1 cellular context compared by ENCODE assay signal in the genomic region with DNA sequence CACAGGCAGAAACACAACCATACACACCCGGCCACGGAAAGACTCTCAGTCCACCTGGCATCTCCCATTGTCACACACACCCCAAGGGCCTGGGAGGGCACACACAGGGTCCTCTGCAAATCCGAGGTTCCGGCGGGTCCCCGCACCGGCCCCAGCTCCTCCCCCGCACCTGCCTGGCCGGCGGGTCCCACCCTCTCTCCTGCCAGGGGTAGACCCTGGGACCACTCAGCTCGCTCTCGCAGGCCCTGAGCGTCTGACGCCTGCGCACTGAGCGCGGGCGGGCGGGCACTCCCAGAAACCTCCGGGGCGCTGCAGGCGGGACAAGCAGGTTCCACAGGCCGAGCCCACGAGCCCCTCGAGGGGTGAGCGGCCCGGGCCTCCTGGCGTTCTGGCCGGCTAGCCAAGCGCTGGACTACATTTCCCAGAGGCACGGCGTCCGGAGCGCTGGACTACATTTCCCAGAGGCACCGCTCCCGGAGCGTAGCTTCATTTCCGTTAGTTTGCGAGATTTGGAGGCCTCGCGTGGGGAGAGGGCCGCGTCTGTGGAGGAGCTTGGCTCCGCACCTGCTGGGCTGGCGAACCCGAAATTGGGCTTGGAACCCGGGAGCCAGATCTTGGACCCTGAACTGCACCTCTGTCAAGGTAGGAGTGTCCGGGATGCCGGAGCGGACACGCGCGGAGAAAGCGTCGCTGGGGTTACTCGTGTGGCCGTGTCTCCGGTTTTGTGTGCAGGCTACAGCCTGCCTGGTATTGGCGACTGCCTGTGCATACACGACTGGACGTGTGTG.
TF ChIP-seq lines count a peak whose summit lies in the region.

A gene (plus strand): TSS at position 505 of the 788 bp plus-strand sequence. CDS start 10,686 bp downstream, outside the sequence.

TF ChIP-seq in HepG2, 621 proteins besides CTCF, POLR2A, EP300 and RAD21 (continued from another document and continues in another):
- TF ChIP-seq, protein P1, sequence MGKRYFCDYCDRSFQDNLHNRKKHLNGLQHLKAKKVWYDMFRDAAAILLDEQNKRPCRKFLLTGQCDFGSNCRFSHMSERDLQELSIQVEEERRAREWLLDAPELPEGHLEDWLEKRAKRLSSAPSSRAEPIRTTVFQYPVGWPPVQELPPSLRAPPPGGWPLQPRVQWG (CRISPR knock-in tag; IDR thresholded peaks at IDR 0.05; ENCODE audit: borderline replicate concordance, low read depth): no peak
- TF ChIP-seq ZC3H4 (CRISPR knock-in tag; IDR thresholded peaks at IDR 0.05; ENCODE audit: borderline replicate concordance) (no peak), ZNF253 (CRISPR knock-in tag; IDR thresholded peaks at IDR 0.05; ENCODE audit: borderline replicate concordance) (0 out of 2 replicates have a peak, but pooled peaks have one; percentile 13), NFKB2 (CRISPR knock-in tag; IDR thresholded peaks at IDR 0.05; ENCODE audit: borderline replicate concordance) (peak; percentile 71; the same call in 1 of the 2 replicates), MTA1 (CRISPR knock-in tag; IDR thresholded peaks at IDR 0.05; ENCODE audit: borderline replicate concordance) (peak; percentile 75; the same call in 1 of the 2 replicates), PLRG1 (conservative IDR thresholded peaks at IDR 0.05) (no peak), ZNF138 (CRISPR knock-in tag; IDR thresholded peaks at IDR 0.05; ENCODE audit: low read depth) (no peak; the same call in 1 of the 2 replicates), NFE2L1 (CRISPR knock-in tag; IDR thresholded peaks at IDR 0.05; ENCODE audit: borderline replicate concordance) (no peak; the same call in 1 of the 2 replicates), ZNF570 (CRISPR knock-in tag; IDR thresholded peaks at IDR 0.05; ENCODE audit: borderline replicate concordance) (peak; percentile 20; the same call in 1 of the 2 replicates), ZNF703 (CRISPR knock-in tag; IDR thresholded peaks at IDR 0.05; ENCODE audit: borderline replicate concordance) (0 out of 2 replicates have a peak, but pooled peaks have one; percentile 22), ZNF75D (CRISPR knock-in tag; IDR thresholded peaks at IDR 0.05; ENCODE audit: borderline replicate concordance) (no peak), ATRX (CRISPR knock-in tag; IDR thresholded peaks at IDR 0.05; ENCODE audit: borderline replicate concordance) (no peak), SIN3B (IDR thresholded peaks at IDR 0.05; ENCODE audit: low read length) (no peak), ZNF17 (CRISPR knock-in tag; IDR thresholded peaks at IDR 0.05) (no peak), PAWR (CRISPR knock-in tag; IDR thresholded peaks at IDR 0.05; ENCODE audit: borderline replicate concordance) (no peak; the same call in 1 of the 2 replicates), TOE1 (CRISPR knock-in tag; IDR thresholded peaks at IDR 0.05) (no peak), ZNF674 (CRISPR knock-in tag; IDR thresholded peaks at IDR 0.05; ENCODE audit: low read depth) (0 out of 2 replicates have a peak, but pooled peaks have one; percentile 5), ZBTB1 (CRISPR knock-in tag; IDR thresholded peaks at IDR 0.05; ENCODE audit: borderline replicate concordance) (no peak), KLF9 (CRISPR knock-in tag; IDR thresholded peaks at IDR 0.05; ENCODE audit: low read depth) (no peak), ESRRA (CRISPR knock-in tag; IDR thresholded peaks at IDR 0.05; ENCODE audit: low read depth) (no peak), ZKSCAN8 (CRISPR knock-in tag; IDR thresholded peaks at IDR 0.05; ENCODE audit: borderline replicate concordance) (no peak), SATB2 (CRISPR knock-in tag; IDR thresholded peaks at IDR 0.05) (no peak; the same call in 1 of the 2 replicates), ZNF317 (CRISPR knock-in tag; IDR thresholded peaks at IDR 0.05) (peak; percentile 65; the same call in 1 of the 2 replicates), ZNF460 (CRISPR knock-in tag; IDR thresholded peaks at IDR 0.05; ENCODE audit: borderline replicate concordance) (peak; percentile 80; the same call in 1 of the 2 replicates), ELF4 (CRISPR knock-in tag; IDR thresholded peaks at IDR 0.05; ENCODE audit: borderline replicate concordance) (peak; percentile 67; the same call in 1 of the 2 replicates), ARNT (IDR thresholded peaks at IDR 0.05) (no peak), ZNF883 (CRISPR knock-in tag; IDR thresholded peaks at IDR 0.05; ENCODE audit: not compliant biosample characterization) (peak; percentile 54), ZMYM2 (CRISPR knock-in tag; IDR thresholded peaks at IDR 0.05) (peak; percentile 76; the same call in 1 of the 2 replicates), ATF1 (CRISPR knock-in tag; IDR thresholded peaks at IDR 0.05) (0 out of 2 replicates have a peak, but pooled peaks have one; percentile 30), ZKSCAN1 (IDR thresholded peaks at IDR 0.05; ENCODE audit: low read length) (no peak), ZNF354B (CRISPR knock-in tag; IDR thresholded peaks at IDR 0.05) (no peak), ZNF557 (CRISPR knock-in tag; IDR thresholded peaks at IDR 0.05) (peak; percentile 91; the same call in 1 of the 2 replicates), JUNB (CRISPR knock-in tag; IDR thresholded peaks at IDR 0.05; ENCODE audit: borderline replicate concordance) (no peak), ZNF282 (IDR thresholded peaks at IDR 0.05; ENCODE audit: partially characterized antibody) (no peak), HNRNPUL1 (IDR thresholded peaks at IDR 0.05; ENCODE audit: low read depth, low read length) (no peak), POGZ (CRISPR knock-in tag; IDR thresholded peaks at IDR 0.05) (peak; percentile 91), ARID2 (CRISPR knock-in tag; IDR thresholded peaks at IDR 0.05; ENCODE audit: borderline replicate concordance) (peak; percentile 69; the same call in 1 of the 2 replicates), ZNF3 (CRISPR knock-in tag; IDR thresholded peaks at IDR 0.05) (no peak), ZNF790 (CRISPR knock-in tag; IDR thresholded peaks at IDR 0.05; ENCODE audit: borderline replicate concordance) (peak; percentile 26; the same call in 1 of the 2 replicates), CEBPB (IDR thresholded peaks at IDR 0.05; ENCODE audit: borderline replicate concordance, low read depth, low read length) (no peak), ZSCAN31 (CRISPR knock-in tag; IDR thresholded peaks at IDR 0.05; ENCODE audit: low read depth) (peak; percentile 74), MTF2 (CRISPR knock-in tag; IDR thresholded peaks at IDR 0.05; ENCODE audit: borderline replicate concordance) (no peak), ZSCAN20 (CRISPR knock-in tag; IDR thresholded peaks at IDR 0.05; ENCODE audit: borderline replicate concordance) (peak; percentile 4; the same call in 1 of the 2 replicates), ZNF496 (CRISPR knock-in tag; IDR thresholded peaks at IDR 0.05; ENCODE audit: insufficient replicate concordance) (no peak), NBN (conservative IDR thresholded peaks at IDR 0.05) (no peak), SMAD9 (CRISPR knock-in tag; IDR thresholded peaks at IDR 0.05) (no peak)
- TF ChIP-seq, protein P2, sequence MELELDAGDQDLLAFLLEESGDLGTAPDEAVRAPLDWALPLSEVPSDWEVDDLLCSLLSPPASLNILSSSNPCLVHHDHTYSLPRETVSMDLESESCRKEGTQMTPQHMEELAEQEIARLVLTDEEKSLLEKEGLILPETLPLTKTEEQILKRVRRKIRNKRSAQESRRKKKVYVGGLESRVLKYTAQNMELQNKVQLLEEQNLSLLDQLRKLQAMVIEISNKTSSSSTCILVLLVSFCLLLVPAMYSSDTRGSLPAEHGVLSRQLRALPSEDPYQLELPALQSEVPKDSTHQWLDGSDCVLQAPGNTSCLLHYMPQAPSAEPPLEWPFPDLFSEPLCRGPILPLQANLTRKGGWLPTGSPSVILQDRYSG (CRISPR knock-in tag; IDR thresholded peaks at IDR 0.05): no peak
- TF ChIP-seq, protein P3, sequence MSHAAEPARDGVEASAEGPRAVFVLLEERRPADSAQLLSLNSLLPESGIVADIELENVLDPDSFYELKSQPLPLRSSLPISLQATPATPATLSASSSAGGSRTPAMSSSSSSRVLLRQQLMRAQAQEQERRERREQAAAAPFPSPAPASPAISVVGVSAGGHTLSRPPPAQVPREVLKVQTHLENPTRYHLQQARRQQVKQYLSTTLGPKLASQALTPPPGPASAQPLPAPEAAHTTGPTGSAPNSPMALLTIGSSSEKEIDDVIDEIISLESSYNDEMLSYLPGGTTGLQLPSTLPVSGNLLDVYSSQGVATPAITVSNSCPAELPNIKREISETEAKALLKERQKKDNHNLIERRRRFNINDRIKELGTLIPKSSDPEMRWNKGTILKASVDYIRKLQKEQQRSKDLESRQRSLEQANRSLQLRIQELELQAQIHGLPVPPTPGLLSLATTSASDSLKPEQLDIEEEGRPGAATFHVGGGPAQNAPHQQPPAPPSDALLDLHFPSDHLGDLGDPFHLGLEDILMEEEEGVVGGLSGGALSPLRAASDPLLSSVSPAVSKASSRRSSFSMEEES (CRISPR knock-in tag; IDR thresholded peaks at IDR 0.05): no peak
- TF ChIP-seq, protein P4, sequence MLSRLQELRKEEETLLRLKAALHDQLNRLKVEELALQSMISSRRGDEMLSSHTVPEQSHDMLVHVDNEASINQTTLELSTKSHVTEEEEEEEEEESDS (CRISPR knock-in tag; IDR thresholded peaks at IDR 0.05; ENCODE audit: borderline replicate concordance): no peak
- TF ChIP-seq, protein P5, sequence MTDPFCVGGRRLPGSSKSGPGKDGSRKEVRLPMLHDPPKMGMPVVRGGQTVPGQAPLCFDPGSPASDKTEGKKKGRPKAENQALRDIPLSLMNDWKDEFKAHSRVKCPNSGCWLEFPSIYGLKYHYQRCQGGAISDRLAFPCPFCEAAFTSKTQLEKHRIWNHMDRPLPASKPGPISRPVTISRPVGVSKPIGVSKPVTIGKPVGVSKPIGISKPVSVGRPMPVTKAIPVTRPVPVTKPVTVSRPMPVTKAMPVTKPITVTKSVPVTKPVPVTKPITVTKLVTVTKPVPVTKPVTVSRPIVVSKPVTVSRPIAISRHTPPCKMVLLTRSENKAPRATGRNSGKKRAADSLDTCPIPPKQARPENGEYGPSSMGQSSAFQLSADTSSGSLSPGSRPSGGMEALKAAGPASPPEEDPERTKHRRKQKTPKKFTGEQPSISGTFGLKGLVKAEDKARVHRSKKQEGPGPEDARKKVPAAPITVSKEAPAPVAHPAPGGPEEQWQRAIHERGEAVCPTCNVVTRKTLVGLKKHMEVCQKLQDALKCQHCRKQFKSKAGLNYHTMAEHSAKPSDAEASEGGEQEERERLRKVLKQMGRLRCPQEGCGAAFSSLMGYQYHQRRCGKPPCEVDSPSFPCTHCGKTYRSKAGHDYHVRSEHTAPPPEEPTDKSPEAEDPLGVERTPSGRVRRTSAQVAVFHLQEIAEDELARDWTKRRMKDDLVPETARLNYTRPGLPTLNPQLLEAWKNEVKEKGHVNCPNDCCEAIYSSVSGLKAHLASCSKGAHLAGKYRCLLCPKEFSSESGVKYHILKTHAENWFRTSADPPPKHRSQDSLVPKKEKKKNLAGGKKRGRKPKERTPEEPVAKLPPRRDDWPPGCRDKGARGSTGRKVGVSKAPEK (CRISPR knock-in tag; IDR thresholded peaks at IDR 0.05; ENCODE audit: borderline replicate concordance): 0 out of 2 replicates have a peak, but pooled peaks have one; percentile 37
- TF ChIP-seq, protein P6, sequence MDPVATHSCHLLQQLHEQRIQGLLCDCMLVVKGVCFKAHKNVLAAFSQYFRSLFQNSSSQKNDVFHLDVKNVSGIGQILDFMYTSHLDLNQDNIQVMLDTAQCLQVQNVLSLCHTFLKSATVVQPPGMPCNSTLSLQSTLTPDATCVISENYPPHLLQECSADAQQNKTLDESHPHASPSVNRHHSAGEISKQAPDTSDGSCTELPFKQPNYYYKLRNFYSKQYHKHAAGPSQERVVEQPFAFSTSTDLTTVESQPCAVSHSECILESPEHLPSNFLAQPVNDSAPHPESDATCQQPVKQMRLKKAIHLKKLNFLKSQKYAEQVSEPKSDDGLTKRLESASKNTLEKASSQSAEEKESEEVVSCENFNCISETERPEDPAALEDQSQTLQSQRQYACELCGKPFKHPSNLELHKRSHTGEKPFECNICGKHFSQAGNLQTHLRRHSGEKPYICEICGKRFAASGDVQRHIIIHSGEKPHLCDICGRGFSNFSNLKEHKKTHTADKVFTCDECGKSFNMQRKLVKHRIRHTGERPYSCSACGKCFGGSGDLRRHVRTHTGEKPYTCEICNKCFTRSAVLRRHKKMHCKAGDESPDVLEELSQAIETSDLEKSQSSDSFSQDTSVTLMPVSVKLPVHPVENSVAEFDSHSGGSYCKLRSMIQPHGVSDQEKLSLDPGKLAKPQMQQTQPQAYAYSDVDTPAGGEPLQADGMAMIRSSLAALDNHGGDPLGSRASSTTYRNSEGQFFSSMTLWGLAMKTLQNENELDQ (CRISPR knock-in tag; IDR thresholded peaks at IDR 0.05; ENCODE audit: borderline replicate concordance): no peak
- TF ChIP-seq, protein P7, sequence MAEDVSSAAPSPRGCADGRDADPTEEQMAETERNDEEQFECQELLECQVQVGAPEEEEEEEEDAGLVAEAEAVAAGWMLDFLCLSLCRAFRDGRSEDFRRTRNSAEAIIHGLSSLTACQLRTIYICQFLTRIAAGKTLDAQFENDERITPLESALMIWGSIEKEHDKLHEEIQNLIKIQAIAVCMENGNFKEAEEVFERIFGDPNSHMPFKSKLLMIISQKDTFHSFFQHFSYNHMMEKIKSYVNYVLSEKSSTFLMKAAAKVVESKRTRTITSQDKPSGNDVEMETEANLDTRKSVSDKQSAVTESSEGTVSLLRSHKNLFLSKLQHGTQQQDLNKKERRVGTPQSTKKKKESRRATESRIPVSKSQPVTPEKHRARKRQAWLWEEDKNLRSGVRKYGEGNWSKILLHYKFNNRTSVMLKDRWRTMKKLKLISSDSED (CRISPR knock-in tag; IDR thresholded peaks at IDR 0.05): no peak
- TF ChIP-seq, protein P8, sequence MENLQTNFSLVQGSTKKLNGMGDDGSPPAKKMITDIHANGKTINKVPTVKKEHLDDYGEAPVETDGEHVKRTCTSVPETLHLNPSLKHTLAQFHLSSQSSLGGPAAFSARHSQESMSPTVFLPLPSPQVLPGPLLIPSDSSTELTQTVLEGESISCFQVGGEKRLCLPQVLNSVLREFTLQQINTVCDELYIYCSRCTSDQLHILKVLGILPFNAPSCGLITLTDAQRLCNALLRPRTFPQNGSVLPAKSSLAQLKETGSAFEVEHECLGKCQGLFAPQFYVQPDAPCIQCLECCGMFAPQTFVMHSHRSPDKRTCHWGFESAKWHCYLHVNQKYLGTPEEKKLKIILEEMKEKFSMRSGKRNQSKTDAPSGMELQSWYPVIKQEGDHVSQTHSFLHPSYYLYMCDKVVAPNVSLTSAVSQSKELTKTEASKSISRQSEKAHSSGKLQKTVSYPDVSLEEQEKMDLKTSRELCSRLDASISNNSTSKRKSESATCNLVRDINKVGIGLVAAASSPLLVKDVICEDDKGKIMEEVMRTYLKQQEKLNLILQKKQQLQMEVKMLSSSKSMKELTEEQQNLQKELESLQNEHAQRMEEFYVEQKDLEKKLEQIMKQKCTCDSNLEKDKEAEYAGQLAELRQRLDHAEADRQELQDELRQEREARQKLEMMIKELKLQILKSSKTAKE (CRISPR knock-in tag; IDR thresholded peaks at IDR 0.05; ENCODE audit: borderline replicate concordance): no peak
- TF ChIP-seq, protein P9, sequence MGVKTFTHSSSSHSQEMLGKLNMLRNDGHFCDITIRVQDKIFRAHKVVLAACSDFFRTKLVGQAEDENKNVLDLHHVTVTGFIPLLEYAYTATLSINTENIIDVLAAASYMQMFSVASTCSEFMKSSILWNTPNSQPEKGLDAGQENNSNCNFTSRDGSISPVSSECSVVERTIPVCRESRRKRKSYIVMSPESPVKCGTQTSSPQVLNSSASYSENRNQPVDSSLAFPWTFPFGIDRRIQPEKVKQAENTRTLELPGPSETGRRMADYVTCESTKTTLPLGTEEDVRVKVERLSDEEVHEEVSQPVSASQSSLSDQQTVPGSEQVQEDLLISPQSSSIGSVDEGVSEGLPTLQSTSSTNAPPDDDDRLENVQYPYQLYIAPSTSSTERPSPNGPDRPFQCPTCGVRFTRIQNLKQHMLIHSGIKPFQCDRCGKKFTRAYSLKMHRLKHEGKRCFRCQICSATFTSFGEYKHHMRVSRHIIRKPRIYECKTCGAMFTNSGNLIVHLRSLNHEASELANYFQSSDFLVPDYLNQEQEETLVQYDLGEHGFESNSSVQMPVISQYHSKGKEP (CRISPR knock-in tag; IDR thresholded peaks at IDR 0.05): no peak
